ENCODE assay signal across 9 cellular contexts in the genomic region with DNA sequence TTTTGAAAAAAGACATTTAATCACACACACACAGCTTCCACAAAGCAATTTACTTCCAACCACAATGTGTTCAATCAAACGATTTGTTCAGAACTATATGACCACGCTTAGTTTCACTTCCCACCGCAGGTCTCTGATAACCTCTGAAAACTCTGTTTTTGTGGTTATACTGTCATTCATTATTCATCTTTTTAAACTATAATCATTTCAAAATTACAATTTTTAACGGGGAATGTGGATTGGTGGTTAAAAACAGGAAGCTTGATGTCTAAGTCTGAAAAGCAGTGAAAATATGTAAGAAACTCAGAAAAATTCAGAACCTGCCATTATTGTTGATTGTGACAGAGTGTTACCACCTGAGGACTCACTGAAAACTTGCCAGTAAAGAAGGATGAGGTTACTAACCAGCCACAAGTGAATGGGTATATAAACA. TPM values are rescaled to one million over a fixed set of nuclear protein-coding genes. Genes with fewer than 3 reads are reported as not detected.
A peak's percentile ranks its signal among the peaks of the same experiment; 100 is the strongest.
DNase-seq lines count a peak whose midpoint lies in the region; ATAC-seq lines count a peak whose summit lies in the region.
"Had no signal": no experiment of that assay in that cellular context is flagged by ENCODE, and none has a peak within 500 bp of the region (broad histone marks: within the 10 kb centered on the region; RNA-seq: fewer than 3 reads in every experiment).

No MANE protein-coding gene starts in this region.

- peak; percentile 34 for DNase-seq in activated CD4-positive, alpha-beta T cell treated with anti-CD3 and anti-CD28 coated beads for 4 hours
- DNase-seq in stimulated activated CD4-positive, alpha-beta T cell treated with anti-CD3 and anti-CD28 coated beads, Interleukin-15, amount 100 ng/mL, for 24 hours, result peak; percentile 85
- DNase-seq in ureter (ENCODE audit: low spot score) (no peak), NCI-H1105 (lab: John Stamatoyannopoulos, UW) (no peak), AG08395 (ENCODE audit: low spot score) (no peak)

- ATAC-seq in GM18907 (IDR thresholded peaks at IDR 0.05; ENCODE audit: unreplicated experiment), result peak; percentile 95
- ATAC-seq in HG03159 (IDR thresholded peaks at IDR 0.05; ENCODE audit: unreplicated experiment), result peak; percentile 92
- ATAC-seq in GM19455 (IDR thresholded peaks at IDR 0.05; ENCODE audit: unreplicated experiment), result no peak

RNA-seq across cellular contexts. Expression of a gene that starts 12.7 kb away (rescaled TPM):
- total RNA-seq in ureter, result not detected
- total RNA-seq: epithelial cell of proximal tubule had no signal

RNA-seq across cellular contexts. Expression of a gene that starts 39.9 kb away (rescaled TPM):
- 2.4 TPM for total RNA-seq in ureter

Comparison
In these comparisons a context has a peak if more than half of its experiments do, and no peak if none do; other contexts are left out.
1. DNase-seq: peak in activated CD4-positive, alpha-beta T cell treated with anti-CD3 and anti-CD28 coated beads for 4 hours (2 of 2) and stimulated activated CD4-positive, alpha-beta T cell treated with anti-CD3 and anti-CD28 coated beads, Interleukin-15, amount 100 ng/mL, for 24 hours (single experiment); none in ureter (single experiment), NCI-H1105 (single experiment) and AG08395 (single experiment).